19 cellular contexts compared by ENCODE assay signal in genomic region chr22:36933629-36934028, GRCh38. TPM values are rescaled to one million over a fixed set of nuclear protein-coding genes. Genes with fewer than 3 reads are reported as not detected.
"Had no signal": no experiment of that assay in that cellular context is flagged by ENCODE, and none has a peak within 500 bp of the region (broad histone marks: within the 10 kb centered on the region; RNA-seq: fewer than 3 reads in every experiment).

No MANE protein-coding gene starts in this region.

- ATAC-seq: esophagus mucosa; heart left ventricle; mucosa of descending colon; naive thymus-derived CD8-positive, alpha-beta T cell; sciatic nerve had no signal

- H3K27ac ChIP-seq: dorsolateral prefrontal cortex, heart left ventricle, vagina had no signal

- H3K36me3 ChIP-seq: vagina had no signal

- DNase-seq: cortex of kidney; dorsolateral prefrontal cortex; effector CD8-positive, alpha-beta T cell; heart left ventricle; hippocampal formation; kidney glomerular epithelial cell; naive thymus-derived CD8-positive, alpha-beta T cell; spleen; stimulated activated CD4-positive, alpha-beta T cell treated with anti-CD3 and anti-CD28 coated beads, Interleukin-2, amount 100 ng/mL, for 24 hours; stimulated activated CD4-positive, alpha-beta T cell treated with anti-CD3 and anti-CD28 coated beads, Interleukin-4, amount 100 ng/mL, for 4 hours; stimulated activated naive CD4-positive, alpha-beta T cell had no signal

- H3K27me3 ChIP-seq: spleen, vagina had no signal

- H3K27ac Mint-ChIP-seq: type B pancreatic cell had no signal

- H3K36me3 Mint-ChIP-seq: naive thymus-derived CD8-positive, alpha-beta T cell; type B pancreatic cell had no signal

- H3K4me3 ChIP-seq: dorsolateral prefrontal cortex, heart left ventricle, mucosa of descending colon, spleen, vagina had no signal

- H3K4me1 ChIP-seq: vagina had no signal

- H3K9me3 Mint-ChIP-seq: naive thymus-derived CD8-positive, alpha-beta T cell; type B pancreatic cell had no signal

- H3K4me3 Mint-ChIP-seq: naive thymus-derived CD8-positive, alpha-beta T cell; type B pancreatic cell had no signal

- H3K9me3 ChIP-seq: heart left ventricle, mucosa of descending colon, spleen, vagina had no signal

RNA-seq across cellular contexts. Expression of gene CSF2RB, which starts 20.2 kb away (rescaled TPM):
- total RNA-seq: fibroblast of lung, osteocyte had no signal
- polyA plus RNA-seq: fibroblast of lung; naive thymus-derived CD8-positive, alpha-beta T cell; neural cell had no signal
